In the genomic region with DNA sequence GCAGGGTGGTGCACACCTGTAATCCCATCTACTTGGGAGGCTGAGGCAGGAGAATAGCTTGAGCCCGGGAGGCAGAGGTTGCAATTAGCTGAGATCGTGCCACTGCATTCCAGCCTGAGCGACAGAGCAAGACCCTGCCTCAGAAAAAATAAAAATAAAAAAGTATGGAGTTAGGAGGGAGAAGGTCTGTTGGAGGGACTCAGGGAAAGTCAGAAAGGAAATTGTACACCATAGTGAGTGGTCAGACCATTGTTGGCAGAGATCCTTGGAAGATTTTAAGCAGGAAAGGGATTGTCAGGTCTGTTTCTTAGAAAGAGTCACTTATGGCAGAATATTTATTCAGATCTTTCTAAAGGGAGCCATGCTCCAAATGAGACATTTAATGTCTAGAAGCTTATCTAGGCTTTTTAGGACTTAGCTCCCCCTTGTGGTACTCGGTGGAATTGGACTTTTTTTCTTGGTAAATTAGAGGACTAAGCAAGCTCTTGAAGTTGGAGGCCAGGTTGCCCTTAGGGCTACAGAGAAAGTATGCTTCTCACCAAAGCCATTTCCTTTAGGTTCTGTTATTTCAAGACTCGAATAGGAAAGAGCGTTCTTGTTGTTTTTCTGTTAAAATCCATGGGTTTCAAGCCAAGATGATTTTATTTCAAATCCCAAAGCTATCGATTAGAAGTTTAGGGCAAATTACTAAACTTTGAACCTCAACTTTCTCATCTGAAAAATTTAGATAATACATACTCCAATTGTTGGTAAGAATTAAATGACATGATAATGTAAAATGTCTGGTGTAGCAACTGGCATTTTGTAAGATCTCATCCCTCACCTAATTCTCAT, we compare ENCODE assay signal across 1 cellular context.
TF ChIP-seq lines count a peak whose summit lies in the region.

No MANE protein-coding gene starts in this region.

TF ChIP-seq in HEK293, 187 proteins besides CTCF, POLR2A, EP300 and RAD21 (continued from another document):
- TF ChIP-seq ZNF391 (tag by site-specific recombination; IDR thresholded peaks at IDR 0.05; ENCODE audit: borderline replicate concordance, low read depth) (no peak), ZNF654 (tag by site-specific recombination; IDR thresholded peaks at IDR 0.05; ENCODE audit: low read depth) (peak; percentile 59)
